In the genomic region with DNA sequence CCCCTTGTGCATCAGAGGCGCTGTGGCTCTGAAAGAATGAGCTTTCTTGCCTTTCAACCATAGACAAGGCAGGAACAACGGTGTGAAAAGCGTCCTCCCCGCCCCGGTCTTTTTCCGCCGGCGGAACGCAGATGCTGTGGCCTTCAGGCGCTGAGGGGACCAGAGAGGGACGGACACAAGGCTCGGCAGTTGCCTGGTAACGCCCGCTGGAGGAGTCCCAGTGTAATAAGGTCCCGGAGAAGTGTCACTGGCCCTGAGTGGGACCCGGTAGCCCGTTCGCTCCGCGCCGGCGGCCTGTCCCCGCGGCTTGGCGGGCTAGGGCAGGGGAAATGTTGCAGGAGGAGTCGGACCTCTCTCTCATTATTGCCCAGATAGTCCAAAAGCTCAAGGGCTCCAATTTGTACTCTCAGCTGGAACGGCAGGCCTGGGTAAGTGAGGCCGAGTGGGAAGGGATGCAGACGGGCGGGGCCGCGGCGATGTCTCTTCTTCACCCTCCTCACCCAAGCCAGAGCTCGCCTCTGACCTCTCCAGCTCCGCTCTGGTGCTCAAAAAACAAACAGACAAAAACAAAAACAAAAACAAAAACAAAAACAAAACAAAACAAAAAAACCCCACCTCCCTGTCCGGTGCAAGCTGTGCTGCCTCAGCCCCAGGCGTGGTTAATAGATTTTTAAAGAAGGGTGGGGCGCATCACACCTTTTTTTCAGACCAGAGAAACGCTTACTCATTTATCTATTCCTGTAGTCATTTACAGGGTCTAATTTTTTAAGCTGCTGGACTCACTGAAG, we compare ENCODE assay signal across 8 cellular contexts. TPM values are rescaled to one million over a fixed set of nuclear protein-coding genes. Genes with fewer than 3 reads are reported as not detected.
DNase-seq lines count a peak whose midpoint lies in the region; ATAC-seq lines count a peak whose summit lies in the region.

A gene with protein sequence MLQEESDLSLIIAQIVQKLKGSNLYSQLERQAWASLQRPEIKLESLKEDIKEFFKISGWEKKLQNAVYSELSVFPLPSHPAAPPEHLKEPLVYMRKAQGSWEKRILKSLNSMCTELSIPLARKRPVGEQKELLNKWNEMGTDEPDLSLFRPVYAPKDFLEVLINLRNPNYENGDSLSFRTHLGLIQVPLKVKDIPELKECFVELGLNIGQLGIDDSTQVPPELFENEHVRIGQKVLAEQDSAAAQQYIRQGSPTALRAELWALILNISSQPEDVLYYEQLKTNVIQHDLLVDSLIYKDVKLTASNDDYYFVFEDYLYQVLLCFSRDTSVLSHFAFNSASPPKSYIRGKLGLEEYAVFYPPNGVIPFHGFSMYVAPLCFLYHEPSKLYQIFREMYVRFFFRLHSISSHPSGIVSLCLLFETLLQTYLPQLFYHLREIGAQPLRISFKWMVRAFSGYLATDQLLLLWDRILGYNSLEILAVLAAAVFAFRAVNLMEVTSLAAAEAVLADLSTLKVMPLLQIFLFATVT (plus strand): TSS at position 220 of the 788 bp plus-strand sequence. CDS start 110 bp downstream, at position 330.

- H3K4me3 Mint-ChIP-seq in activated CD8-positive, alpha-beta memory T cell treated with anti-CD3 and anti-CD28 coated beads, Interleukin-2, amount 10 ng/mL, durations not matched to agents 7 days and 5 days, result peak within 1 kb of the TSS; percentile 91

- H3K36me3 ChIP-seq in endocrine pancreas (ENCODE audit: control insufficient read depth, insufficient read depth, low read length), result no peaks in the 10 kb centered on the region

- H3K27me3 Mint-ChIP-seq in activated CD8-positive, alpha-beta memory T cell treated with anti-CD3 and anti-CD28 coated beads, Interleukin-2, amount 10 ng/mL, durations not matched to agents 7 days and 5 days, result no peaks in the 10 kb centered on the region

- peak; percentile 90 for DNase-seq in COR-L47 (lab: John Stamatoyannopoulos, UW)
- DNase-seq in HT1080 (ENCODE audit: low read depth), result peak; percentile 87
- DNase-seq in NOMO-1 (lab: John Stamatoyannopoulos, UW; ENCODE audit: unreplicated experiment in 2 of 2), result peak; percentile 88 to 89
- peak; percentile 93 for DNase-seq in activated CD8-positive, alpha-beta memory T cell treated with anti-CD3 and anti-CD28 coated beads, Interleukin-2, amount 10 ng/mL, durations not matched to agents 7 days and 5 days
- peak; percentile 93 for DNase-seq in mesenteric fat pad (ENCODE audit: low spot score)
- peak; percentile 72 for DNase-seq in stimulated activated CD8-positive, alpha-beta memory T cell treated with anti-CD3 and anti-CD28 coated beads, Interleukin-15, amount 100 ng/mL, for 24 hours (ENCODE audit: low read depth)

- H3K27ac Mint-ChIP-seq in activated CD8-positive, alpha-beta memory T cell treated with anti-CD3 and anti-CD28 coated beads, Interleukin-2, amount 10 ng/mL, durations not matched to agents 7 days and 5 days, result peak within 1 kb of the TSS; percentile 96

- CTCF ChIA-PET in activated CD8-positive, alpha-beta memory T cell treated with anti-CD3 and anti-CD28 coated beads, Interleukin-2, amount 10 ng/mL, durations not matched to agents 7 days and 5 days (lab: Charles Lee), result interaction anchor here (0.9 to 1.7 kb wide), 4 partner anchors 126 to 301 kb away, joined by 3 to 5 read pairs (median 3); no protein-coding TSS in a partner anchor

- no peaks in the 10 kb centered on the region for H3K9me3 ChIP-seq in endocrine pancreas (ENCODE audit: control insufficient read depth, low read length)

- H3K4me1 Mint-ChIP-seq in activated CD8-positive, alpha-beta memory T cell treated with anti-CD3 and anti-CD28 coated beads, Interleukin-2, amount 10 ng/mL, durations not matched to agents 7 days and 5 days, result peaks cover 24% of the 10 kb centered on the region

- peak within 1 kb of the TSS; percentile 90 for H3K4me3 ChIP-seq in endocrine pancreas (ENCODE audit: control insufficient read depth, insufficient read depth, low read length)

- no peaks in the 10 kb centered on the region for H3K4me1 ChIP-seq in endocrine pancreas (ENCODE audit: control insufficient read depth, insufficient read depth, low read length)

- H3K36me3 Mint-ChIP-seq in activated CD8-positive, alpha-beta memory T cell treated with anti-CD3 and anti-CD28 coated beads, Interleukin-2, amount 10 ng/mL, durations not matched to agents 7 days and 5 days, result no peaks in the 10 kb centered on the region

- ATAC-seq in GM21367 (IDR thresholded peaks at IDR 0.05; ENCODE audit: unreplicated experiment), result peak; percentile 100
- peak; percentile 99 for ATAC-seq in activated CD8-positive, alpha-beta memory T cell treated with anti-CD3 and anti-CD28 coated beads, Interleukin-2, amount 10 ng/mL, durations not matched to agents 7 days and 5 days

- peak within 1 kb of the TSS; percentile 87 for H3K9ac ChIP-seq in endocrine pancreas (ENCODE audit: control insufficient read depth, insufficient read depth, low read length)

- no peaks in the 10 kb centered on the region for H3K27me3 ChIP-seq in endocrine pancreas (ENCODE audit: control insufficient read depth, insufficient read depth, low read length)

- H3K9me3 Mint-ChIP-seq in activated CD8-positive, alpha-beta memory T cell treated with anti-CD3 and anti-CD28 coated beads, Interleukin-2, amount 10 ng/mL, durations not matched to agents 7 days and 5 days (ENCODE audit: low read depth), result no peaks in the 10 kb centered on the region

RNA-seq across cellular contexts. Expression of the gene that starts here (rescaled TPM):
- total RNA-seq in HT1080 (2014; rRNA removed; shearing (Covaris generic)), result 3.1 and 4.5 TPM in 2 replicates
- polyA plus RNA-seq in HT1080 (2015; cell fraction: cytosol; rRNA removed), result 4.5 and 5.8 TPM in 2 replicates
- 8.2 and 15.3 TPM in 2 replicates for polyA plus RNA-seq in HT1080 (2015; cell fraction: nucleus; rRNA removed)
- total RNA-seq in activated CD8-positive, alpha-beta memory T cell treated with anti-CD3 and anti-CD28 coated beads, Interleukin-2, amount 10 ng/mL, durations not matched to agents 7 days and 5 days, result 1 to 10 TPM; 4.3 to 8.0 TPM
- 8.3 TPM for total RNA-seq in mesenteric fat pad

Comparison
In these comparisons a context has a peak if more than half of its experiments do, and no peak if none do; other contexts are left out.
1. Peak in every context shown above with its lines: DNase-seq, ATAC-seq and H3K4me3 ChIP-seq.